Comparison of ENCODE assay signal across 1 cellular context in genomic region chr6:43468240-43468639, GRCh38.
TF ChIP-seq lines count a peak whose summit lies in the region.

No MANE protein-coding gene starts in this region.

TF ChIP-seq in HepG2, 621 proteins besides CTCF, POLR2A, EP300 and RAD21:
- TF ChIP-seq FIP1L1 (IDR thresholded peaks at IDR 0.05; ENCODE audit: borderline replicate concordance, insufficient read depth, low read depth, low read length) (no peak), ELF1 (CRISPR knock-in tag; IDR thresholded peaks at IDR 0.05) (no peak), NKX3-1 (CRISPR knock-in tag; IDR thresholded peaks at IDR 0.05) (no peak), RELA (CRISPR knock-in tag; IDR thresholded peaks at IDR 0.05) (no peak), RNF2 (conservative IDR thresholded peaks at IDR 0.05; ENCODE audit: low read depth) (no peak), ZNF362 (CRISPR knock-in tag; IDR thresholded peaks at IDR 0.05; ENCODE audit: borderline replicate concordance) (no peak), FOXA3 (CRISPR knock-in tag; IDR thresholded peaks at IDR 0.05) (no peak), SPEN (CRISPR knock-in tag; IDR thresholded peaks at IDR 0.05; ENCODE audit: low read depth) (no peak), NR0B2 (CRISPR knock-in tag; IDR thresholded peaks at IDR 0.05) (no peak), KLF11 (CRISPR knock-in tag; IDR thresholded peaks at IDR 0.05) (no peak)
